In the genomic region with DNA sequence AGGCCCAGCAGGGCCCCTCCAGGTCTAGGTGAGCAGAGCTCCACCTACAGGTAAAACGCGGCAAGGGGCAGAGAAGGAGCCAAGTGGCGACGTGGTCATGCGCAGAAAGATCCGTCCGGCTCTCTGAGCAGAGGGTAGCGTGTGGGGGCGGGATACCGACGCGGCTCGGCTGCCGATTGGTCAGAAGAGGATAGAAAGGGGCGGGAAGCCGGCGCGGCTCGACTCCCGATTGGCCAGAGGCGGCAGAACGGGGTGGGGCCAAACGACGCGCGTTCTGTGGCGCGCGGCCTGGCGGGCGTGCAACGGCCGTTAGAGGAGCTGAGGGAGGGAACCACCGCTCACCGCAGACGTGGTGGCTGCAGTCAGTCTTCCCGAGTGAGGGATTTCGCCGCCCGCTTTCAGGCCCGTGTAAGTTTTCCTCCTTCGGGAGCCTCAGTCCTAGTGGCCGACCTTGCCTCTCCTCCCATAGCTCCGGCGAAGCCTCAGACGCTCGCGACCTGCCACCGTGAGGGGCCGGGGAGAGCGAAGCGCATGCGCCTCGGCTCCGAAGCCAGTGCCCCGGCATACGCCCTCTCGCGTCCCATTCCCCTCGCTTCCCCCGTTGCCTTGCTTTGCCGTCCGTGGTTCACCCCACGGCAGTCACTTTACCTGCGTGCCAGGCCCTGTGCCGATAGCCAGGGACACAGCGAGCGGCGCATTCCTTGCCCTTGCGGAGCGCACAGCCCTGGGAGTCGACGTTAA, we compare ENCODE assay signal across 8 cellular contexts. TPM values are rescaled to one million over a fixed set of nuclear protein-coding genes. Genes with fewer than 3 reads are reported as not detected.
DNase-seq lines count a peak whose midpoint lies in the region; ATAC-seq, FAIRE-seq and TF ChIP-seq lines count a peak whose summit lies in the region.

A gene with protein sequence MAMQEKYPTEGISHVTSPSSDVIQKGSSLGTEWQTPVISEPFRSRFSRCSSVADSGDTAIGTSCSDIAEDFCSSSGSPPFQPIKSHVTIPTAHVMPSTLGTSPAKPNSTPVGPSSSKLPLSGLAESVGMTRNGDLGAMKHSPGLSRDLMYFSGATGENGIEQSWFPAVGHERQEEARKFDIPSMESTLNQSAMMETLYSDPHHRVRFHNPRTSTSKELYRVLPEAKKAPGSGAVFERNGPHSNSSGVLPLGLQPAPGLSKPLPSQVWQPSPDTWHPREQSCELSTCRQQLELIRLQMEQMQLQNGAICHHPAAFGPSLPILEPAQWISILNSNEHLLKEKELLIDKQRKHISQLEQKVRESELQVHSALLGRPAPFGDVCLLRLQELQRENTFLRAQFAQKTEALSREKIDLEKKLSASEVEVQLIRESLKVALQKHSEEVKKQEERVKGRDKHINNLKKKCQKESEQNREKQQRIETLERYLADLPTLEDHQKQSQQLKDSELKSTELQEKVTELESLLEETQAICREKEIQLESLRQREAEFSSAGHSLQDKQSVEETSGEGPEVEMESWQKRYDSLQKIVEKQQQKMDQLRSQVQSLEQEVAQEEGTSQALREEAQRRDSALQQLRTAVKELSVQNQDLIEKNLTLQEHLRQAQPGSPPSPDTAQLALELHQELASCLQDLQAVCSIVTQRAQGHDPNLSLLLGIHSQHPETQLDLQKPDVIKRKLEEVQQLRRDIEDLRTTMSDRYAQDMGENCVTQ (plus strand): TSS at position 298 of the 741 bp plus-strand sequence. CDS start 5,584 bp downstream, outside the sequence.

- peak; percentile 78 for FAIRE-seq in islet of Langerhans (lab: Jason Lieb, UNC)

- TF ChIP-seq POLR2A in GM19099 (IDR thresholded peaks at IDR 0.05; ENCODE audit: extremely low read depth, insufficient read length, low read depth) = peak; percentile 93

- DNase-seq in Ammon's horn (ENCODE audit: low spot score) = peak; percentile 99
- DNase-seq in NCI-H460 (ENCODE audit: extremely low read depth, low read depth) = peak; percentile 95
- peak; percentile 99 for DNase-seq in activated CD4-positive, CD25-positive, alpha-beta regulatory T cell treated with anti-CD3 and anti-CD28 coated beads, Interleukin-2, amount 50 U/mL, for 72 hours
- DNase-seq in cerebellar nuclear complex (lab: John Stamatoyannopoulos, UW) = peak; percentile 68 to 96
- DNase-seq in stimulated activated CD4-positive, alpha-beta T cell treated with anti-CD3 and anti-CD28 coated beads, Interleukin-12 subunit alpha, Interleukin-12 subunit beta, amount 100 ng/mL, for 4 hours = peak; percentile 98

- peak; percentile 89 for ATAC-seq in HG03432 (IDR thresholded peaks at IDR 0.05; ENCODE audit: unreplicated experiment)

RNA-seq across cellular contexts. Expression of the gene that starts here (rescaled TPM):
- total RNA-seq in NCI-H460 (2014; rRNA removed; shearing (Covaris generic)) = 32.3 and 36.8 TPM in 2 replicates
- polyA plus RNA-seq in NCI-H460 (2014; cell fraction: nucleus; rRNA removed) = 86.5 and 90.6 TPM in 2 replicates

Comparison
In these comparisons a context has a peak if more than half of its experiments do, and no peak if none do; other contexts are left out.
1. Peak in every context shown above with its lines: DNase-seq and ATAC-seq.